In the genomic region with DNA sequence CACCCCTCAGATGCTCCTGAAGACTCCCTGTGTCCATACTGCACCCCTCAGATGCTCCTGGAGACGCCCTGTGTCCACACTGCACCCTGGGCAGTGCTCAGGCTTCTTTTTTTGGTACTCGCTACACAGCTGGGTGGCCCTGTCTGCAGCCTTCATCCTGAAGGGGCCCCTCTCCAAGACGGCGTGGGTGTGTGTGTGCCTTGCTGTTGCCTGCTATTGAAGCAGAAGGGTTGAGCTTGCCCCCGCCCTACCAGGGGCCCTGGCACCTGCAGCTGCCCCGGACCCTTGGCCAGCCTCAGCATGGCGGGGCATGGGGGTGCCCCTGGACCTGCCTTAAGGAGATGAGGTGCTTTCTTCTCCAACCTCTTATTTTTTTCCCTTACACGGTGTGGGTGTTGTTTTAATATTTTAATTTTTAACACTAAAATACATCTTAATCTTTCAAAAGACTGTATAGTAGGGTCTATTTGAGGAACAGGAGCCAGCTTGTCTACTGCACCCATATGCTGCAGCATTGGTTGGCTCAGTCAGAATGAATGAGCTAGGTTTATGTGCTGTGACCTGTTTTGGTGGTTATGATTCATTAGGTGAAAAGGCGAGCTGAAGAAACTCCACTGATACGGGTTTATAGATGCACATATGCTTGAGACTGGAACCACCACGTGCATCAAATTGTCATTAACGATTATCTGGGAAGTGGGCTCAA, we compare ENCODE assay signal across 15 cellular contexts.
A peak's percentile ranks its signal among the peaks of the same experiment; 100 is the strongest.
DNase-seq lines count a peak whose midpoint lies in the region; ATAC-seq, FAIRE-seq and TF ChIP-seq lines count a peak whose summit lies in the region.
"Had no signal": no experiment of that assay in that cellular context is flagged by ENCODE, and none has a peak within 500 bp of the region (broad histone marks: within the 10 kb centered on the region; RNA-seq: fewer than 3 reads in every experiment).

No MANE protein-coding gene starts in this region.

- H3K4me1 ChIP-seq in GM12878 (ENCODE audit: control insufficient read depth, insufficient read depth, low read length) (peaks cover 13% of the 10 kb centered on the region), keratinocyte (ENCODE audit: control insufficient read depth, extremely low read depth, insufficient read depth, low read length) (peaks cover 13% of the 10 kb centered on the region)
- H3K4me1 ChIP-seq: parathyroid adenoma, tibial artery had no signal

- H3K27ac Mint-ChIP-seq in stimulated activated naive B cell treated with anti-CD40 and anti-IgM and Interleukin-4, amounts not matched to agents 10 μg/mL and 1 μg/mL and 100 μg/mL, for 72 hours = no peak overlapping the region
- no peak overlapping the region for H3K27ac Mint-ChIP-seq in activated naive CD4-positive, alpha-beta T cell treated with anti-CD3 and anti-CD28 coated beads for 36 hours
- H3K27ac Mint-ChIP-seq: activated CD8-positive, alpha-beta T cell treated with anti-CD3 and anti-CD28 coated beads, Interleukin-2, amount 10 ng/mL, durations not matched to agents 7 days and 5 days; B cell had no signal

- no peak for TF ChIP-seq RAD21 in GM12878 (IDR thresholded peaks at IDR 0.05; ENCODE audit: insufficient read depth, low read depth, low read length)

- DNase-seq in D341Med (ENCODE audit: low spot score) = peak; percentile 18
- peak; percentile 76 for DNase-seq in HPDE6-E6E7 (ENCODE audit: extremely low spot score)
- no peak for DNase-seq in GM12878 (ENCODE audit: low read depth, low spot score)
- peak; percentile 73 for DNase-seq in keratinocyte (ENCODE audit: low read depth, low spot score)
- no peak for DNase-seq in stimulated activated naive B cell treated with anti-CD40 and anti-IgM and Interleukin-4, amounts not matched to agents 10 μg/mL and 1 μg/mL and 100 μg/mL, for 72 hours
- DNase-seq in activated naive CD4-positive, alpha-beta T cell treated with anti-CD3 and anti-CD28 coated beads for 36 hours = no peak
- no peak for DNase-seq in NK-92 (lab: John Stamatoyannopoulos, UW; ENCODE audit: unreplicated experiment)
- no peak for DNase-seq in GM13977 (ENCODE audit: low spot score)
- DNase-seq: activated CD8-positive, alpha-beta T cell treated with anti-CD3 and anti-CD28 coated beads, Interleukin-2, amount 10 ng/mL, durations not matched to agents 7 days and 5 days; NCI-H526 treated with DMSO at 0.1 percent for 48 hours; small intestine; stimulated activated CD4-positive, alpha-beta T cell treated with anti-CD3 and anti-CD28 coated beads, Interleukin-4, amount 100 ng/mL, for 4 hours; tibial artery had no signal

- no peak overlapping the region for H3K4me3 Mint-ChIP-seq in stimulated activated naive B cell treated with anti-CD40 and anti-IgM and Interleukin-4, amounts not matched to agents 10 μg/mL and 1 μg/mL and 100 μg/mL, for 72 hours
- H3K4me3 Mint-ChIP-seq in activated naive CD4-positive, alpha-beta T cell treated with anti-CD3 and anti-CD28 coated beads for 36 hours = no peak overlapping the region
- H3K4me3 Mint-ChIP-seq: activated CD8-positive, alpha-beta T cell treated with anti-CD3 and anti-CD28 coated beads, Interleukin-2, amount 10 ng/mL, durations not matched to agents 7 days and 5 days; B cell had no signal

- peaks cover 17 to 34% of the 10 kb centered on the region in 2 donors for H3K36me3 Mint-ChIP-seq in stimulated activated naive B cell treated with anti-CD40 and anti-IgM and Interleukin-4, amounts not matched to agents 10 μg/mL and 1 μg/mL and 100 μg/mL, for 72 hours
- peaks cover 7% of the 10 kb centered on the region for H3K36me3 Mint-ChIP-seq in activated naive CD4-positive, alpha-beta T cell treated with anti-CD3 and anti-CD28 coated beads for 36 hours (ENCODE audit: low read depth)

- CTCF ChIA-PET in GM12878 (lab: Yijun Ruan, JAX) = interaction anchor here (0.9 kb wide), 1 partner anchor 77 kb away, joined by 3 read pairs; no protein-coding TSS in a partner anchor
- CTCF ChIA-PET in activated naive CD4-positive, alpha-beta T cell treated with anti-CD3 and anti-CD28 coated beads for 36 hours (lab: Charles Lee) = no interaction called here

- H3K9ac ChIP-seq in GM12878 (ENCODE audit: control insufficient read depth, insufficient read depth, low read length) (no peak overlapping the region), keratinocyte (ENCODE audit: control insufficient read depth, extremely low read depth, insufficient read depth, low read length) (no peak overlapping the region)
- H3K9ac ChIP-seq: parathyroid adenoma had no signal

- WGBS in GM12878 (ENCODE audit: insufficient coverage, insufficient replicate concordance, low lambda C conversion rate, missing lambda C conversion rate) = 86% methylated on average over 12 of the region's 12 CpGs

- H3K9me1 ChIP-seq in keratinocyte (ENCODE audit: control insufficient read depth, extremely low read depth, insufficient read depth, low read length) = no peaks in the 10 kb centered on the region

- H3K9me3 Mint-ChIP-seq in stimulated activated naive B cell treated with anti-CD40 and anti-IgM and Interleukin-4, amounts not matched to agents 10 μg/mL and 1 μg/mL and 100 μg/mL, for 72 hours = peaks cover 0 to 4% of the 10 kb centered on the region in 2 donors
- no peaks in the 10 kb centered on the region for H3K9me3 Mint-ChIP-seq in activated naive CD4-positive, alpha-beta T cell treated with anti-CD3 and anti-CD28 coated beads for 36 hours

- no peaks in the 10 kb centered on the region for H4K20me1 ChIP-seq in GM12878 (ENCODE audit: control insufficient read depth, insufficient read depth)
- H4K20me1 ChIP-seq in keratinocyte (ENCODE audit: control insufficient read depth, extremely low read depth, insufficient read depth, low read length) = no peaks in the 10 kb centered on the region

- no peak for TF ChIP-seq EP300 in GM12878 (IDR thresholded peaks at IDR 0.05; ENCODE audit: borderline replicate concordance in 1 of 2, control insufficient read depth in 1 of 2, low read depth in 2 of 2, low read length in 2 of 2)

- RAD21 ChIA-PET in GM12878 (lab: Charles Lee; ENCODE audit: unreplicated experiment) = no interaction called here

- no peaks in the 10 kb centered on the region for H3K27me3 Mint-ChIP-seq in stimulated activated naive B cell treated with anti-CD40 and anti-IgM and Interleukin-4, amounts not matched to agents 10 μg/mL and 1 μg/mL and 100 μg/mL, for 72 hours
- no peaks in the 10 kb centered on the region for H3K27me3 Mint-ChIP-seq in activated naive CD4-positive, alpha-beta T cell treated with anti-CD3 and anti-CD28 coated beads for 36 hours (ENCODE audit: low read depth)
- H3K27me3 Mint-ChIP-seq: B cell had no signal

- dilution Hi-C loops in keratinocyte (cut with MboI; ENCODE audit: extremely low pct_ligation_motif_present, low sequenced_read_pairs) = no loop called here

- in situ Hi-C loops in GM12878 (cut with MboI) (loop anchor here (25.0 kb wide), 1 partner anchor 224 kb away; no protein-coding TSS in a partner anchor), GM13977 (cut with MboI; ENCODE audit: low pct_unique_long_range_greater_than_20kb, low sequenced_read_pairs, unreplicated experiment) (loop anchor here (25.0 kb wide), 1 partner anchor 224 kb away; no protein-coding TSS in a partner anchor)

- H3K4me1 Mint-ChIP-seq in stimulated activated naive B cell treated with anti-CD40 and anti-IgM and Interleukin-4, amounts not matched to agents 10 μg/mL and 1 μg/mL and 100 μg/mL, for 72 hours = peaks cover 9 to 25% of the 10 kb centered on the region in 2 donors
- H3K4me1 Mint-ChIP-seq in activated naive CD4-positive, alpha-beta T cell treated with anti-CD3 and anti-CD28 coated beads for 36 hours (ENCODE audit: low read depth) = no peaks in the 10 kb centered on the region

- no peak overlapping the region for H2AFZ ChIP-seq in GM12878 (ENCODE audit: control insufficient read depth, low read depth, low read length)
- no peak overlapping the region for H2AFZ ChIP-seq in keratinocyte (ENCODE audit: control insufficient read depth, low read length)
- H2AFZ ChIP-seq: parathyroid adenoma had no signal

- H3K4me3 ChIP-seq in GM12878 (no peak overlapping the region), keratinocyte (ENCODE audit: control insufficient read depth in 2 of 3, extremely low read depth in 1 of 3, insufficient read depth in 2 of 3, low read depth in 1 of 3, low read length in 3 of 3) (no peak overlapping the region)
- H3K4me3 ChIP-seq: tibial artery had no signal

- POLR2A ChIA-PET in GM12878 (lab: Charles Lee) = no interaction called here

- H3K27ac ChIP-seq in GM12878 (ENCODE audit: control insufficient read depth, insufficient read depth) (no peak overlapping the region), keratinocyte (ENCODE audit: control insufficient read depth, insufficient read depth, low read length) (no peak overlapping the region)
- H3K27ac ChIP-seq: parathyroid adenoma, tibial artery had no signal

- SMC1A ChIA-PET in GM12878 (lab: Charles Lee; ENCODE audit: uncharacterized antibody, unreplicated experiment) = interaction anchor here (0.6 kb wide), 1 partner anchor 23 kb away, joined by 3 read pairs; no protein-coding TSS in a partner anchor

- H3K36me3 ChIP-seq in GM12878 (ENCODE audit: control insufficient read depth in 2 of 2, insufficient read depth in 2 of 2, low read length in 1 of 2) = no peaks in the 10 kb centered on the region; a peak in 1 of 4 replicates
- peaks cover 0 to 4% of the 10 kb centered on the region in 2 experiments for H3K36me3 ChIP-seq in keratinocyte (ENCODE audit: control insufficient read depth in 2 of 2, extremely low read depth in 1 of 2, insufficient read depth in 2 of 2, low read length in 2 of 2)

- BruUV-seq in GM12878 (replicated peaks; lab: Mats Ljungman, UMichigan) = no TSS peak

- no peaks in the 10 kb centered on the region for H3K9me3 ChIP-seq in GM12878 (replicated peaks; ENCODE audit: control insufficient read depth, insufficient read depth, low read length)
- H3K9me3 ChIP-seq in keratinocyte (ENCODE audit: control insufficient read depth, low read depth, low read length) = peaks cover 2% of the 10 kb centered on the region
- H3K9me3 ChIP-seq: tibial artery had no signal

- no peak for ATAC-seq in GM12878
- no peak for ATAC-seq in stimulated activated naive B cell treated with anti-CD40 and anti-IgM and Interleukin-4, amounts not matched to agents 10 μg/mL and 1 μg/mL and 100 μg/mL, for 72 hours (replicated peaks)
- ATAC-seq: activated CD8-positive, alpha-beta T cell treated with anti-CD3 and anti-CD28 coated beads, Interleukin-2, amount 10 ng/mL, durations not matched to agents 7 days and 5 days had no signal

- 0 out of 2 replicates have a peak, but pooled peaks have one; percentile 15 for TF ChIP-seq POLR2A in GM12878 (IDR thresholded peaks at IDR 0.05; ENCODE audit: low read depth, low read length)

- no peaks in the 10 kb centered on the region for H3K27me3 ChIP-seq in GM12878 (replicated peaks in 1 of 2; ENCODE audit: control insufficient read depth in 2 of 2, insufficient read depth in 2 of 2, low read length in 1 of 2)
- H3K27me3 ChIP-seq in keratinocyte (ENCODE audit: control insufficient read depth, extremely low read depth, insufficient read depth, low read length) = no peaks in the 10 kb centered on the region
- H3K27me3 ChIP-seq: tibial artery had no signal

- H3K4me2 ChIP-seq in GM12878 (ENCODE audit: control insufficient read depth, insufficient read depth) (no peak overlapping the region), keratinocyte (ENCODE audit: control insufficient read depth, extremely low read depth, insufficient read depth, low read depth, low read length) (peak overlapping the region; percentile 49)

- intact Hi-C loops in GM12878 (cut with micrococcal nuclease; ENCODE audit: unreplicated experiment) = no loop called here
- intact Hi-C loops in activated naive CD4-positive, alpha-beta T cell treated with anti-CD3 and anti-CD28 coated beads for 36 hours (cut with micrococcal nuclease) = no loop called here

- no peaks in the 10 kb centered on the region for H3K79me2 ChIP-seq in GM12878 (ENCODE audit: control insufficient read depth, insufficient read depth, low read length)
- H3K79me2 ChIP-seq in keratinocyte (ENCODE audit: control insufficient read depth, insufficient read depth, low read length) = no peaks in the 10 kb centered on the region
- H3K79me2 ChIP-seq: parathyroid adenoma had no signal

- no peak for TF ChIP-seq CTCF in GM12878 (IDR thresholded peaks at IDR 0.05 in 2 of 3, conservative IDR thresholded peaks at IDR 0.05 in 1 of 3; ENCODE audit: control insufficient read depth in 2 of 3, extremely low read depth in 1 of 3, insufficient read depth in 1 of 3, low read depth in 3 of 3, low read length in 3 of 3)
- TF ChIP-seq CTCF in keratinocyte (optimal IDR thresholded peaks at IDR 0.05 in 1 of 3, IDR thresholded peaks at IDR 0.05 in 1 of 3, conservative IDR thresholded peaks at IDR 0.05 in 1 of 3; ENCODE audit: extremely low read depth in 1 of 3, insufficient read depth in 2 of 3, low read length in 3 of 3) = no peak
- no peak for TF ChIP-seq CTCF in GM13977 (IDR thresholded peaks at IDR 0.05; ENCODE audit: extremely low read depth, insufficient read depth, missing control alignments)

- FAIRE-seq in GM12878 (lab: Jason Lieb, UNC) = no peak
- FAIRE-seq in keratinocyte (lab: Jason Lieb, UNC) = peak; percentile 97
- FAIRE-seq: small intestine had no signal

Comparison
In these comparisons a context has a peak if more than half of its experiments do, and no peak if none do; other contexts are left out.
1. DNase-seq: peak in D341Med (single experiment), HPDE6-E6E7 (single experiment) and keratinocyte (single experiment); none in GM12878 (single experiment), stimulated activated naive B cell treated with anti-CD40 and anti-IgM and Interleukin-4, amounts not matched to agents 10 μg/mL and 1 μg/mL and 100 μg/mL, for 72 hours (single experiment), activated naive CD4-positive, alpha-beta T cell treated with anti-CD3 and anti-CD28 coated beads for 36 hours (single experiment), NK-92 (single experiment) and GM13977 (single experiment).